ENCODE assay signal across 8 cellular contexts in the genomic region with DNA sequence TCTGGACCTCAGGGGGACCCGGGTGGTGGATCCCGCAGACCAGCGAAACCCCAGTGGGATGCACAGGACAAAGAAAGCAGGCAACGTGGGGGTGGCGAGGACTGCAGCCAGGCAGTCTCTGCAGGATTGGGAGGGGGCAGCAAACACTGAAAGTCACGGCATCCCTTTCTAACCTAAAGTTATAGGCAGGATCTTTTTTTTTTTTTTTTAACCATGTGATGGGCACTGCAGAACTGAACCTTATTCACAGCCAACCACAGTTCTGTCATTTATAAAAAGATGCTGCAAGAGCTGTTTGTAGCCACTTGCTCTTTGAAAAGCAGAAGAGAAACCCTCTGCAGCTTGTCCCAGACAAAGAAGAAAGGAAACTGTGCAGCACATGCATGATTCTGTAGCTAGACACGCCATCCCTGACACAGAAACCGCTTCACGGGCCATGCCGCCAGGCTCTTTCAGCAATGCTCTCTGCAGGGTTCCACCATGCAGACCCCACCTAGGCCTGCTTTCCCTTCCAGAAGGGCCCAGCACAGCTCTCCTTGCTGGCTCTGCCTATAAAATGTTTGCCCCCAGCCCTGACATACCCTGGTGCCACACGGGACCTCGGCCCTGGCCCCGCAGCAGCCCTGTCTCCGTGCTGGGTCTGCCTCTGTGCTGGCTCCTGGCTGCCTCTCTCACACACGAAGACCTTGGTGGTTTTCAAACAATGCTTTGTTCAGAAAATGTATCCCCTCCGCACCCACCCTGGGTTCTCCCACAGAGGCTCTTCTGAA.
A peak's percentile ranks its signal among the peaks of the same experiment; 100 is the strongest.
DNase-seq lines count a peak whose midpoint lies in the region; ATAC-seq and TF ChIP-seq lines count a peak whose summit lies in the region.

No MANE protein-coding gene starts in this region.

- peaks cover 45% of the 10 kb centered on the region for H3K4me1 Mint-ChIP-seq in brain

- TF ChIP-seq EP300 in tibial nerve (IDR thresholded peaks at IDR 0.05): peak in 1 of 2 donors; percentile 41

- no peak overlapping the region for H3K4me3 Mint-ChIP-seq in brain

- DNase-seq in Right ventricle myocardium superior: no peak
- no peak for DNase-seq in right atrium auricular region (ENCODE audit: low spot score)
- DNase-seq in tibial nerve (ENCODE audit: low spot score in 2 of 2): no peak
- no peak for DNase-seq in NCI-H2029 (lab: John Stamatoyannopoulos, UW)
- no peak for DNase-seq in SHP77 (lab: John Stamatoyannopoulos, UW)
- no peak for DNase-seq in cerebellar nuclear complex (lab: John Stamatoyannopoulos, UW)

- H3K27me3 ChIP-seq in right atrium auricular region: no peaks in the 10 kb centered on the region
- H3K27me3 ChIP-seq in tibial nerve: no peaks in the 10 kb centered on the region

- 40 to 42% methylated on average over 16 of the region's 16 CpGs for WGBS in tibial nerve, 2 donors

- no peak for TF ChIP-seq POLR2A in tibial nerve (IDR thresholded peaks at IDR 0.05)

- no peak overlapping the region for H3K4me3 ChIP-seq in right atrium auricular region
- peak overlapping the region in 2 of 4 donors; percentile 11 to 13 for H3K4me3 ChIP-seq in tibial nerve

- H3K9me3 Mint-ChIP-seq in brain: no peaks in the 10 kb centered on the region

- TF ChIP-seq CTCF in right atrium auricular region (IDR thresholded peaks at IDR 0.05): no peak
- TF ChIP-seq CTCF in brain (conservative IDR thresholded peaks at IDR 0.05): no peak
- no peak for TF ChIP-seq CTCF in tibial nerve (IDR thresholded peaks at IDR 0.05)

- peak overlapping the region in 1 of 2 donors; percentile 23 for H3K27ac ChIP-seq in right atrium auricular region
- H3K27ac ChIP-seq in tibial nerve: peak overlapping the region in 3 of 4 donors; percentile 43 to 90 (median 69)

- ATAC-seq in Right ventricle myocardium superior (ENCODE audit: poor library complexity) (peak; percentile 53), HG03097 (IDR thresholded peaks at IDR 0.05; ENCODE audit: low FRiP score, unreplicated experiment) (peak; percentile 84)

- peaks cover 21% of the 10 kb centered on the region for H3K36me3 Mint-ChIP-seq in brain

- peak overlapping the region in 4 of 5 experiments; percentile 38 to 87 (median 52) for H3K27ac Mint-ChIP-seq in brain

- no peaks in the 10 kb centered on the region for H3K27me3 Mint-ChIP-seq in brain

- H3K36me3 ChIP-seq in right atrium auricular region (peaks cover 9% of the 10 kb centered on the region), tibial nerve (peaks cover 0 to 36% (median 0%) of the 10 kb centered on the region in 3 donors)

- intact Hi-C loops in Right ventricle myocardium superior (cut with DNase I): no loop called here

- H3K9me3 ChIP-seq in right atrium auricular region: no peaks in the 10 kb centered on the region
- H3K9me3 ChIP-seq in tibial nerve: no peaks in the 10 kb centered on the region

- H3K4me1 ChIP-seq in right atrium auricular region (peaks cover 0 to 32% of the 10 kb centered on the region in 2 donors), tibial nerve (peaks cover 0 to 70% (median 39%) of the 10 kb centered on the region in 4 donors)
